ENCODE assay signal across 1 cellular context in the genomic region with DNA sequence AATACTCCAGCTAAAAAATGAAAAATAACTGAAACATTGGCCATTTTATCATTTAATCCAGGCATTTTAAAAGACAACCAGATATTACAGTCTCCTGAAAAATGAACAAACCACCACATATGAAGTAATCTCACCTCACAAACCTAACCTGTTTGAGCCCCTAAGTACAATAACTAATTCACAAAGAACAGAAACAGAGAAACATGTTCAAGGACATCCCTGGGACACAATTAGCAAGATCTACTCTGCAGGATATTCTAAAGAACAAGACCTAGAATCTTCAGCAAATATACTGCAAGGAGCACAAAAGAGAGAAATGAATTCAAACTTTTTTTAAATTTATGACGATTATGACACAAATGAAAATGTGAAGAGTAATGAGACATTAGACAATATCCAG.
TF ChIP-seq lines count a peak whose summit lies in the region.

No MANE protein-coding gene starts in this region.

TF ChIP-seq in GM12878, 131 proteins besides CTCF, POLR2A, EP300 and RAD21:
- TF ChIP-seq, protein P1, sequence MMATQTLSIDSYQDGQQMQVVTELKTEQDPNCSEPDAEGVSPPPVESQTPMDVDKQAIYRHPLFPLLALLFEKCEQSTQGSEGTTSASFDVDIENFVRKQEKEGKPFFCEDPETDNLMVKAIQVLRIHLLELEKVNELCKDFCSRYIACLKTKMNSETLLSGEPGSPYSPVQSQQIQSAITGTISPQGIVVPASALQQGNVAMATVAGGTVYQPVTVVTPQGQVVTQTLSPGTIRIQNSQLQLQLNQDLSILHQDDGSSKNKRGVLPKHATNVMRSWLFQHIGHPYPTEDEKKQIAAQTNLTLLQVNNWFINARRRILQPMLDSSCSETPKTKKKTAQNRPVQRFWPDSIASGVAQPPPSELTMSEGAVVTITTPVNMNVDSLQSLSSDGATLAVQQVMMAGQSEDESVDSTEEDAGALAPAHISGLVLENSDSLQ (IDR thresholded peaks at IDR 0.05): no peak
- TF ChIP-seq TBL1XR1 (IDR thresholded peaks at IDR 0.05; ENCODE audit: low read depth, low read length) (no peak), E2F8 (IDR thresholded peaks at IDR 0.05; ENCODE audit: low read depth, partially characterized antibody) (no peak), POU2F2 (IDR thresholded peaks at IDR 0.05; ENCODE audit: borderline replicate concordance, low read depth, low read length) (no peak), USF1 (IDR thresholded peaks at IDR 0.05; ENCODE audit: borderline replicate concordance, extremely low read length, insufficient read depth, low read depth, low read length) (no peak), CREB1 (IDR thresholded peaks at IDR 0.05; ENCODE audit: low read depth) (no peak), NR2F1 (conservative IDR thresholded peaks at IDR 0.05) (no peak)
